Comparison of ENCODE assay signal across 1 cellular context in genomic region chr22:50464451-50464850, GRCh38.
TF ChIP-seq lines count a peak whose summit lies in the region.

No MANE protein-coding gene starts in this region.

TF ChIP-seq in endothelial cell of umbilical vein, 7 proteins besides CTCF, POLR2A, EP300 and RAD21:
- TF ChIP-seq GATA2 (IDR thresholded peaks at IDR 0.05; ENCODE audit: insufficient read depth, insufficient read length, low read depth, low read length) (no peak), MYC (IDR thresholded peaks at IDR 0.05; ENCODE audit: low read depth, low read length) (no peak), MAX (IDR thresholded peaks at IDR 0.05; ENCODE audit: insufficient read depth, insufficient read length) (no peak), EZH2 (IDR thresholded peaks at IDR 0.05; ENCODE audit: borderline replicate concordance, low read depth, low read length, severe bottlenecking) (no peak), FOS (IDR thresholded peaks at IDR 0.05; ENCODE audit: borderline replicate concordance, insufficient read depth, low read length) (no peak), POLR2AphosphoS5 (IDR thresholded peaks at IDR 0.05; ENCODE audit: insufficient read depth, low read depth, low read length) (no peak), JUN (IDR thresholded peaks at IDR 0.05; ENCODE audit: borderline replicate concordance, insufficient read depth, insufficient read length, low read depth) (no peak)
